9 cellular contexts compared by ENCODE assay signal in the genomic region with DNA sequence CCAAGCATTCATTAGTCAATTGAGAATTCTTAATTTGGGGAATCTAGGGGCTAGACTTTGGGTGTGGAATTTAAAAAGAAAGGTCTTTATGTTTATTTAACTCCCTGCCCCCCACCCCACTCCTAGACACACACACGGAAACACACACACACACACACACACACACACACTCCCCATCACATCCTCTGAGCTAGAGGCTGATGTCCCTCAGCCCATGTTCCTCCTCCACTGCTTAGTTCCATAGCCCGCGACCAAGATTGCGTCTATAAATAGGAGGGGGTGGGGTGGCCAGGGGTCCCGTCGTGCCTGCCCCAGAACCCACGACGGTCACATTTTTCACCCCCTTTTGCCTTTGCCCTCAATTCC. TPM values are rescaled to one million over a fixed set of nuclear protein-coding genes. Genes with fewer than 3 reads are reported as not detected.
DNase-seq lines count a peak whose midpoint lies in the region; ATAC-seq, FAIRE-seq and TF ChIP-seq lines count a peak whose summit lies in the region.
"Had no signal": no experiment of that assay in that cellular context is flagged by ENCODE, and none has a peak within 500 bp of the region (broad histone marks: within the 10 kb centered on the region; RNA-seq: fewer than 3 reads in every experiment).

No MANE protein-coding gene starts in this region.

- peak overlapping the region; percentile 94 for H3K4me3 ChIP-seq in astrocyte (ENCODE audit: insufficient read depth, low read depth, low read length)
- H3K4me3 ChIP-seq in stomach smooth muscle (ENCODE audit: low read length in 2 of 2): peak overlapping the region; percentile 61 to 87

- H3K27me3 Mint-ChIP-seq in astrocyte (ENCODE audit: low read depth, unreplicated experiment) (peaks cover 19% of the 10 kb centered on the region), immature natural killer cell (ENCODE audit: low read depth in 3 of 3) (peaks cover 9 to 17% (median 9%) of the 10 kb centered on the region in 3 donors)

- no peaks in the 10 kb centered on the region for H3K9me3 Mint-ChIP-seq in astrocyte (ENCODE audit: unreplicated experiment)
- no peaks in the 10 kb centered on the region for H3K9me3 Mint-ChIP-seq in immature natural killer cell

- ATAC-seq in HG02623 (IDR thresholded peaks at IDR 0.05; ENCODE audit: unreplicated experiment): no peak

- peaks cover 34% of the 10 kb centered on the region for H4K20me1 ChIP-seq in astrocyte (ENCODE audit: insufficient read depth, low read length)

- H3K36me3 Mint-ChIP-seq in astrocyte (ENCODE audit: low read depth, unreplicated experiment) (peaks cover 2% of the 10 kb centered on the region), immature natural killer cell (no peaks in the 10 kb centered on the region)

- H3K36me3 ChIP-seq in astrocyte (ENCODE audit: insufficient read depth, low read length) (peaks cover 2% of the 10 kb centered on the region), stomach smooth muscle (ENCODE audit: control insufficient read depth in 2 of 2, insufficient read depth in 2 of 2, low read length in 2 of 2) (peaks cover 0 to 2% of the 10 kb centered on the region in 2 donors)

- DNase-seq in DMS53 (lab: John Stamatoyannopoulos, UW) (peak; percentile 68), DMS53 treated with DMSO at 0.1 percent for 48 hours (lab: John Stamatoyannopoulos, UW; ENCODE audit: unreplicated experiment) (no peak), astrocyte (ENCODE audit: low read depth) (peak; percentile 29), immature natural killer cell (no peak), NCI-H1417 treated with DMSO at 0.1 percent for 48 hours (lab: John Stamatoyannopoulos, UW) (no peak), GOT3 (lab: John Stamatoyannopoulos, UW) (no peak)

- H3K27ac ChIP-seq in astrocyte (ENCODE audit: low read depth, low read length) (peak overlapping the region; percentile 76), stomach smooth muscle (ENCODE audit: low read length) (peak overlapping the region; percentile 37)
- H3K27ac ChIP-seq: 22Rv1 had no signal

- no peak for FAIRE-seq in astrocyte (lab: Jason Lieb, UNC)

- peaks cover 44% of the 10 kb centered on the region for H3K79me2 ChIP-seq in astrocyte (ENCODE audit: insufficient read depth, low read length)

- peaks cover 3% of the 10 kb centered on the region for H3K27me3 ChIP-seq in astrocyte (ENCODE audit: insufficient read depth, low read length)
- peaks cover 2 to 4% of the 10 kb centered on the region in 2 donors for H3K27me3 ChIP-seq in stomach smooth muscle (ENCODE audit: control insufficient read depth in 1 of 2, insufficient read depth in 2 of 2, low read length in 2 of 2)

- H2AFZ ChIP-seq in astrocyte (ENCODE audit: low read depth, low read length): peak overlapping the region; percentile 62

- H3K9ac ChIP-seq in astrocyte (ENCODE audit: low read length): peak overlapping the region; percentile 96
- H3K9ac ChIP-seq in stomach smooth muscle (ENCODE audit: low read length in 2 of 2): peak overlapping the region; percentile 47 to 63

- peak overlapping the region; percentile 93 for H3K4me3 Mint-ChIP-seq in astrocyte (ENCODE audit: unreplicated experiment)
- peak overlapping the region; percentile 20 to 71 (median 69) for H3K4me3 Mint-ChIP-seq in immature natural killer cell

- no peaks in the 10 kb centered on the region for H3K9me3 ChIP-seq in astrocyte (ENCODE audit: insufficient read depth, low read depth, low read length)
- no peaks in the 10 kb centered on the region for H3K9me3 ChIP-seq in stomach smooth muscle (ENCODE audit: control insufficient read depth in 2 of 2, low read length in 2 of 2)

- H3K4me2 ChIP-seq in astrocyte (ENCODE audit: low read length): peak overlapping the region; percentile 90

- H3K27ac Mint-ChIP-seq in astrocyte (ENCODE audit: unreplicated experiment) (no peak overlapping the region), immature natural killer cell (no peak overlapping the region)

- no peak for TF ChIP-seq CTCF in astrocyte (IDR thresholded peaks at IDR 0.05; ENCODE audit: insufficient read depth, low read depth, low read length)

- H3K4me1 Mint-ChIP-seq in astrocyte (ENCODE audit: low read depth, unreplicated experiment) (peaks cover 23% of the 10 kb centered on the region), immature natural killer cell (peaks cover 7 to 11% of the 10 kb centered on the region in 2 donors)

- H3K4me1 ChIP-seq in astrocyte (ENCODE audit: insufficient read depth, low read length): peaks cover 27% of the 10 kb centered on the region
- peaks cover 36% of the 10 kb centered on the region for H3K4me1 ChIP-seq in stomach smooth muscle (ENCODE audit: control insufficient read depth, insufficient read depth, low read length)

RNA-seq across cellular contexts. Expression of a gene that starts 0.6 kb away (rescaled TPM):
- total RNA-seq in astrocyte: 195 and 231 TPM in 2 replicates
- polyA plus RNA-seq in immature natural killer cell: not detected

Comparison
In these comparisons a context has a peak if more than half of its experiments do, and no peak if none do; other contexts are left out.
1. DNase-seq: peak in DMS53 (single experiment) and astrocyte (single experiment); none in DMS53 treated with DMSO at 0.1 percent for 48 hours (single experiment), immature natural killer cell (0 of 3), NCI-H1417 treated with DMSO at 0.1 percent for 48 hours (single experiment) and GOT3 (single experiment).